ENCODE assay signal across 7 cellular contexts in the genomic region with DNA sequence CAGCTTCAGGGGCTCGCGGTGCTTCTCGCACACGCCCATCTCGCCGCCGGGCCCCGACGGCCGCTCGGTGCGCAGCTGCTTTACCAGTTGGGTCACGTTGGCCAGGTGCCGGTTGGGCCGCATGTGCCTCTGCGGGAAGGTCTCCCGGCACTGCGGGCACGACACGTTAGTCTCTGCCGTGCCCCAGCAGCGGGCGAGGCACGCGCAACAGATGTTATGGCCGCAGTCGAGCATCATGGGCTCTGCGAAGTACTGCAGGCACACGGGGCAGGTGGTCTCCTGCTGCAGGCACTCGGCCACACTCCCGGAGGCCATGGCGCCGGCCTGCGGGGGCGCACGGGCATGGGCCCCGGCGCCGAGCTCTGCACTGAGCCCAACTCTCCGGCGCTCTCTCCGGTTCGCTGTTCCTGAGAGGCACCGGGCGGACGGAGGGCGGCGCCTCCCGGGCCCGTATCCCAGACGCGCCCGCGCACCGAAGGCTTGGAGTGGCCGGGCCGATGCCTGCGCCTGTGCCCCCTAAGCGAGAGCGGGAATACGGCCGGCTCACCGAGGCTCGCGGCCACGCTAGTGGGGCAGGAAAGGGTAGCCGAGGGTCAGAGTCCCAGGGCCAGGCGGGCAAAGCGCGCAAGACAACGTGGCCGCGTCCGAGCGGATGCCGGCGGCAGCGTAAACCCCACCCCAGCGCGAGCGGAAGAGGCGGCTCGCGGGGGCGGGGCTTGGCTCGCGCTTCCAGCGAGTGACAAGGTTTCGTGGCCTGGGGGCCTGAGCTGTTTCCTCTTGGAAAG. TPM values are rescaled to one million over a fixed set of nuclear protein-coding genes. Genes with fewer than 3 reads are reported as not detected.
DNase-seq lines count a peak whose midpoint lies in the region; ATAC-seq and TF ChIP-seq lines count a peak whose summit lies in the region.

A gene with protein sequence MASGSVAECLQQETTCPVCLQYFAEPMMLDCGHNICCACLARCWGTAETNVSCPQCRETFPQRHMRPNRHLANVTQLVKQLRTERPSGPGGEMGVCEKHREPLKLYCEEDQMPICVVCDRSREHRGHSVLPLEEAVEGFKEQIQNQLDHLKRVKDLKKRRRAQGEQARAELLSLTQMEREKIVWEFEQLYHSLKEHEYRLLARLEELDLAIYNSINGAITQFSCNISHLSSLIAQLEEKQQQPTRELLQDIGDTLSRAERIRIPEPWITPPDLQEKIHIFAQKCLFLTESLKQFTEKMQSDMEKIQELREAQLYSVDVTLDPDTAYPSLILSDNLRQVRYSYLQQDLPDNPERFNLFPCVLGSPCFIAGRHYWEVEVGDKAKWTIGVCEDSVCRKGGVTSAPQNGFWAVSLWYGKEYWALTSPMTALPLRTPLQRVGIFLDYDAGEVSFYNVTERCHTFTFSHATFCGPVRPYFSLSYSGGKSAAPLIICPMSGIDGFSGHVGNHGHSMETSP (minus strand): TSS at position 668 of the 785 bp plus-strand sequence. CDS start 353 bp downstream, at position 315.

- H3K79me2 ChIP-seq in hepatocyte, result peaks cover 51% of the 10 kb centered on the region

- in situ Hi-C loops in astrocyte of the cerebellum (cut with HindIII; ENCODE audit: low sequenced_read_pairs), result no loop called here

- peak within 1 kb of the TSS; percentile 88 for H3K4me2 ChIP-seq in hepatocyte

- H3K9me2 ChIP-seq in hepatocyte (replicated peaks; ENCODE audit: insufficient read depth), result no peaks in the 10 kb centered on the region

- H2AFZ ChIP-seq in hepatocyte, result peak within 1 kb of the TSS; percentile 98

- DNase-seq in NCI-H146 (lab: John Stamatoyannopoulos, UW) (peak; percentile 95), astrocyte of the cerebellum (ENCODE audit: low read depth) (no peak), hepatocyte (ENCODE audit: low spot score) (peak; percentile 96), retina (peak; percentile 97)
- peak; percentile 84 for DNase-seq in T-helper 2 cell treated with Interferon-gamma antibody and Interleukin-4, amounts not matched to agents 5 μg/mL and 100 μg/mL, for 36 hours (ENCODE audit: low spot score)

- peaks cover 19% of the 10 kb centered on the region for H4K20me1 ChIP-seq in hepatocyte (ENCODE audit: insufficient read depth, poor library complexity, severe bottlenecking)

- H3K36me3 ChIP-seq in hepatocyte (replicated peaks; ENCODE audit: insufficient read depth, low read depth), result peaks cover 5% of the 10 kb centered on the region

- H3K27ac Mint-ChIP-seq in T-helper 2 cell treated with Interferon-gamma antibody and Interleukin-4, amounts not matched to agents 5 μg/mL and 100 μg/mL, for 36 hours, result peak within 1 kb of the TSS; percentile 91

- H3K27ac ChIP-seq in hepatocyte, result peak within 1 kb of the TSS; percentile 98

- WGBS in hepatocyte (ENCODE audit: low lambda C conversion rate, missing lambda C conversion rate), result 1% methylated on average over 88 of the region's 89 CpGs

- peak; percentile 91 for ATAC-seq in GM18498 (IDR thresholded peaks at IDR 0.05; ENCODE audit: unreplicated experiment)
- peak; percentile 92 for ATAC-seq in HG02759 (IDR thresholded peaks at IDR 0.05; ENCODE audit: unreplicated experiment)

- no peaks in the 10 kb centered on the region for H3K9me3 Mint-ChIP-seq in T-helper 2 cell treated with Interferon-gamma antibody and Interleukin-4, amounts not matched to agents 5 μg/mL and 100 μg/mL, for 36 hours

- H3K9me3 ChIP-seq in hepatocyte (ENCODE audit: low read depth), result no peaks in the 10 kb centered on the region

- H3K4me3 Mint-ChIP-seq in T-helper 2 cell treated with Interferon-gamma antibody and Interleukin-4, amounts not matched to agents 5 μg/mL and 100 μg/mL, for 36 hours, result peak within 1 kb of the TSS; percentile 95

- H3K4me1 ChIP-seq in hepatocyte (ENCODE audit: insufficient read depth), result peaks cover 8% of the 10 kb centered on the region

- peaks cover 38% of the 10 kb centered on the region for H3K36me3 Mint-ChIP-seq in T-helper 2 cell treated with Interferon-gamma antibody and Interleukin-4, amounts not matched to agents 5 μg/mL and 100 μg/mL, for 36 hours (ENCODE audit: low read depth)

- no peaks in the 10 kb centered on the region for H3K27me3 ChIP-seq in hepatocyte

- H3K27me3 Mint-ChIP-seq in T-helper 2 cell treated with Interferon-gamma antibody and Interleukin-4, amounts not matched to agents 5 μg/mL and 100 μg/mL, for 36 hours (ENCODE audit: low read depth), result no peaks in the 10 kb centered on the region

- TF ChIP-seq CTCF in astrocyte of the cerebellum (IDR thresholded peaks at IDR 0.05; ENCODE audit: low read depth, low read length, missing control alignments) (peak; percentile 5), hepatocyte (IDR thresholded peaks at IDR 0.05; ENCODE audit: poor library complexity) (no peak)

- peaks cover 21% of the 10 kb centered on the region for H3K4me1 Mint-ChIP-seq in T-helper 2 cell treated with Interferon-gamma antibody and Interleukin-4, amounts not matched to agents 5 μg/mL and 100 μg/mL, for 36 hours (ENCODE audit: low read depth)

- H3K4me3 ChIP-seq in astrocyte of the cerebellum (ENCODE audit: low read depth, low read length) (peak within 1 kb of the TSS; percentile 98), hepatocyte (peak within 1 kb of the TSS; percentile 89)

RNA-seq across cellular contexts. Expression of the gene that starts here (rescaled TPM):
- total RNA-seq in hepatocyte, result 60.8 and 62.7 TPM in 2 replicates
- 50.3 and 57.0 TPM in 2 replicates for polyA plus RNA-seq in hepatocyte
